ENCODE assay signal across 15 cellular contexts in genomic region chr2:188364033-188364432, GRCh38.
DNase-seq lines count a peak whose midpoint lies in the region; TF ChIP-seq lines count a peak whose summit lies in the region.
"Had no signal": no experiment of that assay in that cellular context is flagged by ENCODE, and none has a peak within 500 bp of the region (broad histone marks: within the 10 kb centered on the region; RNA-seq: fewer than 3 reads in every experiment).

No MANE protein-coding gene starts in this region.

- H4K91ac ChIP-seq in mesenchymal stem cell (ENCODE audit: low read length) (no peak overlapping the region), trophoblast cell (ENCODE audit: low read depth, low read length) (no peak overlapping the region)

- H2BK12ac ChIP-seq in mesenchymal stem cell (ENCODE audit: low read length in 2 of 2) = no peak overlapping the region
- H2BK12ac ChIP-seq in trophoblast cell (ENCODE audit: low read length) = no peak overlapping the region

- H3K9me3 ChIP-seq in HEK293 (ENCODE audit: control insufficient read depth, insufficient read depth, low read depth, low read length) (no peaks in the 10 kb centered on the region), mesenchymal stem cell (ENCODE audit: control insufficient read depth, low read length) (no peaks in the 10 kb centered on the region), trophoblast cell (ENCODE audit: insufficient read depth, low read depth, low read length) (no peaks in the 10 kb centered on the region)

- no peak overlapping the region for H4K8ac ChIP-seq in mesenchymal stem cell (ENCODE audit: low read length)
- no peak overlapping the region for H4K8ac ChIP-seq in trophoblast cell (ENCODE audit: low read depth, low read length)

- H2BK120ac ChIP-seq in mesenchymal stem cell (ENCODE audit: low read depth, low read length) (no peak overlapping the region), trophoblast cell (ENCODE audit: insufficient read depth, low read length, poor library complexity) (no peak overlapping the region)

- no peaks in the 10 kb centered on the region for H3K79me2 ChIP-seq in trophoblast cell (ENCODE audit: control insufficient read depth, insufficient read depth, low read length, poor library complexity)

- no peaks in the 10 kb centered on the region for H3K27me3 ChIP-seq in mesenchymal stem cell (ENCODE audit: control insufficient read depth in 1 of 2, insufficient read depth in 1 of 2, low read length in 2 of 2)
- H3K27me3 ChIP-seq in trophoblast cell (ENCODE audit: insufficient read depth, low read length) = no peaks in the 10 kb centered on the region

- 86% methylated on average over 3 of the region's 3 CpGs for WGBS in mesenchymal stem cell
- WGBS in trophoblast cell (ENCODE audit: extremely low coverage, insufficient coverage, insufficient read length) = no CpG with 5 or more reads among the region's 3 CpGs

- CTCF ChIA-PET in HEK293 (lab: Yijun Ruan, JAX) = no interaction called here

- H3K27ac ChIP-seq in HEK293 (ENCODE audit: extremely low read depth, low read depth, low read length) = no peak overlapping the region
- peak overlapping the region; percentile 27 for H3K27ac ChIP-seq in mesenchymal stem cell (ENCODE audit: low read length, poor library complexity, severe bottlenecking)
- H3K27ac ChIP-seq in trophoblast cell (ENCODE audit: low read depth, low read length) = no peak overlapping the region

- DNase-seq in DMS53 (lab: John Stamatoyannopoulos, UW) = peak; percentile 93
- peak; percentile 12 for DNase-seq in amniotic epithelial cell (ENCODE audit: low read depth)
- DNase-seq in mesenchymal stem cell = peak; percentile 7
- no peak for DNase-seq in trophoblast cell
- DNase-seq in NCI-H446 treated with DMSO at 0.1 percent for 48 hours (lab: John Stamatoyannopoulos, UW) = no peak
- no peak for DNase-seq in activated naive CD4-positive, alpha-beta T cell (lab: John Stamatoyannopoulos, UW)
- DNase-seq: Calu3; CD4-positive, CD25-positive, alpha-beta regulatory T cell; DMS79; KG1; NCI-H1092; NCI-H2081 treated with DMSO at 0.1 percent for 48 hours; NCI-H345; NCI-H748 treated with DMSO at 0.1 percent for 48 hours had no signal

- POLR2A ChIA-PET in HEK293 (lab: Yijun Ruan, JAX) = no interaction called here

- no peak overlapping the region for H4K12ac ChIP-seq in trophoblast cell (ENCODE audit: low read depth, low read length)

- no peak for TF ChIP-seq CTCF in HEK293 (tag by site-specific recombination; IDR thresholded peaks at IDR 0.05)

- no peak overlapping the region for H2BK15ac ChIP-seq in mesenchymal stem cell (ENCODE audit: low read depth, poor library complexity, severe bottlenecking)

- H3K4me2 ChIP-seq in mesenchymal stem cell (ENCODE audit: low read length, poor library complexity, severe bottlenecking) (no peak overlapping the region), trophoblast cell (ENCODE audit: low read length) (no peak overlapping the region)

- H2AFZ ChIP-seq in mesenchymal stem cell (ENCODE audit: low read depth, low read length) (no peak overlapping the region), trophoblast cell (ENCODE audit: insufficient read depth, low read length, poor library complexity) (no peak overlapping the region)

- H3K18ac ChIP-seq in mesenchymal stem cell (ENCODE audit: low read depth in 1 of 2, low read length in 2 of 2) (no peak overlapping the region), trophoblast cell (ENCODE audit: low read length) (no peak overlapping the region)

- no peak overlapping the region for H3K23ac ChIP-seq in mesenchymal stem cell (ENCODE audit: low read length in 2 of 2)
- no peak overlapping the region for H3K23ac ChIP-seq in trophoblast cell (ENCODE audit: low read length)

- H3K4me1 ChIP-seq in HEK293 (ENCODE audit: control insufficient read depth, insufficient read depth, low read length) (no peaks in the 10 kb centered on the region; the same call in 1 of the 2 replicates), mesenchymal stem cell (ENCODE audit: control insufficient read depth, insufficient read depth, low read depth, low read length) (peaks cover 2% of the 10 kb centered on the region), trophoblast cell (ENCODE audit: control insufficient read depth in 1 of 2, insufficient read depth in 2 of 2, low read length in 2 of 2) (no peaks in the 10 kb centered on the region)

- H3K4me3 ChIP-seq in HEK293 (ENCODE audit: low read depth, low read length) (no peak overlapping the region), mesenchymal stem cell (ENCODE audit: insufficient read depth in 1 of 2, low read depth in 1 of 2, low read length in 2 of 2) (no peak overlapping the region), trophoblast cell (ENCODE audit: low read depth, low read length) (no peak overlapping the region)

- H2BK5ac ChIP-seq in mesenchymal stem cell (ENCODE audit: low read depth, low read length, poor library complexity, severe bottlenecking) (no peak overlapping the region), trophoblast cell (ENCODE audit: low read depth, low read length, poor library complexity) (no peak overlapping the region)

- H3K79me1 ChIP-seq in mesenchymal stem cell (replicated peaks; ENCODE audit: low read length, poor library complexity, severe bottlenecking) = peaks cover 21% of the 10 kb centered on the region
- no peaks in the 10 kb centered on the region for H3K79me1 ChIP-seq in trophoblast cell (ENCODE audit: low read length)

- H3K9ac ChIP-seq in mesenchymal stem cell (ENCODE audit: low read length) (no peak overlapping the region), trophoblast cell (ENCODE audit: low read length) (no peak overlapping the region)

- H3K4ac ChIP-seq in mesenchymal stem cell (ENCODE audit: low read depth in 1 of 2, low read length in 2 of 2) = no peak overlapping the region
- H3K4ac ChIP-seq in trophoblast cell (ENCODE audit: low read depth, low read length) = no peak overlapping the region

- H3K36me3 ChIP-seq in HEK293 (ENCODE audit: control insufficient read depth in 2 of 2, insufficient read depth in 1 of 2, low read length in 2 of 2) (no peaks in the 10 kb centered on the region), mesenchymal stem cell (ENCODE audit: control insufficient read depth in 1 of 2, insufficient read depth in 2 of 2, low read depth in 1 of 2, low read length in 2 of 2) (no peaks in the 10 kb centered on the region), trophoblast cell (ENCODE audit: control insufficient read depth in 1 of 2, insufficient read depth in 2 of 2, low read length in 2 of 2) (no peaks in the 10 kb centered on the region)

- H3K14ac ChIP-seq in mesenchymal stem cell (ENCODE audit: low read length in 2 of 2) (no peak overlapping the region), trophoblast cell (ENCODE audit: low read length) (no peak overlapping the region)

- H2AK5ac ChIP-seq in mesenchymal stem cell (ENCODE audit: low read length, severe bottlenecking) (no peak overlapping the region), trophoblast cell (ENCODE audit: low read length) (no peak overlapping the region)

TF ChIP-seq in HEK293, 187 proteins besides CTCF, POLR2A, EP300 and RAD21:
- TF ChIP-seq ZNF146 (tag by site-specific recombination; IDR thresholded peaks at IDR 0.05) (no peak), TCF7L2 (IDR thresholded peaks at IDR 0.05; ENCODE audit: borderline replicate concordance, low read depth, low read length) (no peak), SCRT2 (tag by site-specific recombination; IDR thresholded peaks at IDR 0.05) (peak; percentile 63), ZNF266 (tag by site-specific recombination; IDR thresholded peaks at IDR 0.05; ENCODE audit: low read depth) (no peak), ZBTB17 (tag by site-specific recombination; IDR thresholded peaks at IDR 0.05) (peak; percentile 24; the same call in 1 of the 2 replicates)

Comparison
In these comparisons a context has a peak if more than half of its experiments do, and no peak if none do; other contexts are left out.
1. DNase-seq: peak in DMS53 (single experiment), amniotic epithelial cell (single experiment) and mesenchymal stem cell (single experiment); none in trophoblast cell (0 of 2), NCI-H446 treated with DMSO at 0.1 percent for 48 hours (single experiment) and activated naive CD4-positive, alpha-beta T cell (0 of 4).